12 cellular contexts compared by ENCODE assay signal in genomic region chr11:111427471-111427912, GRCh38. TPM values are rescaled to one million over a fixed set of nuclear protein-coding genes. Genes with fewer than 3 reads are reported as not detected.
DNase-seq lines count a peak whose midpoint lies in the region; ATAC-seq, FAIRE-seq and TF ChIP-seq lines count a peak whose summit lies in the region.
"Had no signal": no experiment of that assay in that cellular context is flagged by ENCODE, and none has a peak within 500 bp of the region (broad histone marks: within the 10 kb centered on the region; RNA-seq: fewer than 3 reads in every experiment).

No MANE protein-coding gene starts in this region.

- in situ Hi-C loops in IMR-90 (cut with MboI; ENCODE audit: low sequenced_read_pairs), result loop anchor here (25.0 kb wide), 2 partner anchors 965 to 1215 kb away; no protein-coding TSS in a partner anchor

- H3K9me3 ChIP-seq in IMR-90 (ENCODE audit: control insufficient read depth, insufficient read depth, low read length), result no peaks in the 10 kb centered on the region
- no peaks in the 10 kb centered on the region for H3K9me3 ChIP-seq in small intestine (ENCODE audit: control insufficient read depth, low read depth)
- H3K9me3 ChIP-seq in heart right ventricle, result no peaks in the 10 kb centered on the region
- H3K9me3 ChIP-seq: neutrophil, testis had no signal

- FAIRE-seq in small intestine (lab: Jason Lieb, UNC), result no peak

- H3K27me3 ChIP-seq in IMR-90 (ENCODE audit: control insufficient read depth, insufficient read depth, low read length), result peaks cover 16% of the 10 kb centered on the region
- no peaks in the 10 kb centered on the region for H3K27me3 ChIP-seq in small intestine (ENCODE audit: control insufficient read depth in 2 of 2, insufficient read depth in 2 of 2, low read length in 2 of 2)
- peaks cover 0 to 32% (median 5%) of the 10 kb centered on the region in 7 donors for H3K27me3 ChIP-seq in heart right ventricle
- H3K27me3 ChIP-seq: neutrophil, testis had no signal

- H3K18ac ChIP-seq in IMR-90 (ENCODE audit: low read depth, low read length), result no peak overlapping the region

- no peak for TF ChIP-seq CTCF in IMR-90 (conservative IDR thresholded peaks at IDR 0.05; ENCODE audit: low read depth, low read length)
- no peak for TF ChIP-seq CTCF in VCaP (conservative IDR thresholded peaks at IDR 0.05)
- no peak for TF ChIP-seq CTCF in heart right ventricle (IDR thresholded peaks at IDR 0.05)

- H4K8ac ChIP-seq in IMR-90 (ENCODE audit: low read depth in 2 of 2, low read length in 2 of 2), result no peak overlapping the region

- H4K20me1 ChIP-seq in IMR-90 (ENCODE audit: insufficient read depth, low read length), result no peaks in the 10 kb centered on the region

- no TSS peak for BruUV-seq in IMR-90 (replicated peaks; lab: Mats Ljungman, UMichigan)

- no peak overlapping the region for H2BK5ac ChIP-seq in IMR-90 (ENCODE audit: low read depth, low read length, poor library complexity, severe bottlenecking)

- intact Hi-C loops in IMR-90 (cut with micrococcal nuclease), result no loop called here
- intact Hi-C loops in heart right ventricle (cut with DNase I), result loop anchor here in 3 of 10 donors (5.0 kb wide), 2 partner anchors 130 to 145 kb away; partner anchors contain the start of gene POU2AF3 (in 2 of the 3)

- no peak overlapping the region for H2BK15ac ChIP-seq in IMR-90 (ENCODE audit: low read depth, low read length)

- H3K79me1 ChIP-seq in IMR-90 (ENCODE audit: low read depth in 1 of 2, low read length in 2 of 2), result no peaks in the 10 kb centered on the region

- no peaks in the 10 kb centered on the region for H3K9me1 ChIP-seq in IMR-90 (ENCODE audit: insufficient read depth, low read length)

- no peak overlapping the region for H3K56ac ChIP-seq in IMR-90 (ENCODE audit: extremely low read depth, insufficient read depth, low read length)

- no peak overlapping the region for H3K9ac ChIP-seq in IMR-90 (ENCODE audit: low read depth, low read length)

- H4K91ac ChIP-seq in IMR-90 (ENCODE audit: insufficient read depth, low read depth, low read length), result no peak overlapping the region

- no peak overlapping the region for H3K4me3 ChIP-seq in IMR-90 (ENCODE audit: insufficient read depth, low read depth, low read length)
- H3K4me3 ChIP-seq in small intestine (ENCODE audit: low read depth in 1 of 2, low read length in 2 of 2), result no peak overlapping the region
- no peak overlapping the region for H3K4me3 ChIP-seq in heart right ventricle
- H3K4me3 ChIP-seq: testis had no signal

- ATAC-seq in IMR-90 (ENCODE audit: low read depth) (no peak), heart right ventricle (no peak)
- ATAC-seq: activated CD4-positive, alpha-beta T cell treated with anti-CD3 and anti-CD28 coated beads for 36 hours; activated naive CD4-positive, alpha-beta T cell treated with anti-CD3 and anti-CD28 coated beads, Interleukin-2, amount 50 U/mL, for 72 hours had no signal

- POLR2A ChIA-PET in IMR-90 (lab: Charles Lee; ENCODE audit: unreplicated experiment), result no interaction called here

- dilution Hi-C loops in IMR-90 (cut with HindIII; ENCODE audit: low sequenced_read_pairs, unreplicated experiment), result no loop called here

- H3K36me3 ChIP-seq in IMR-90 (ENCODE audit: control insufficient read depth, insufficient read depth, low read length), result no peaks in the 10 kb centered on the region
- H3K36me3 ChIP-seq in small intestine (ENCODE audit: control insufficient read depth in 2 of 2, insufficient read depth in 2 of 2, low read length in 2 of 2), result no peaks in the 10 kb centered on the region
- H3K36me3 ChIP-seq in heart right ventricle, result no peaks in the 10 kb centered on the region
- H3K36me3 ChIP-seq: neutrophil had no signal

- no peak overlapping the region for H2BK120ac ChIP-seq in IMR-90 (ENCODE audit: low read depth, low read length)

- H3K4ac ChIP-seq in IMR-90 (ENCODE audit: low read depth, low read length), result no peak overlapping the region

- H3K4me1 ChIP-seq in IMR-90 (ENCODE audit: control insufficient read depth, insufficient read depth, low read length) (no peaks in the 10 kb centered on the region), small intestine (ENCODE audit: control insufficient read depth in 2 of 2, insufficient read depth in 1 of 2, low read depth in 1 of 2, low read length in 1 of 2) (no peaks in the 10 kb centered on the region), heart right ventricle (no peaks in the 10 kb centered on the region)
- H3K4me1 ChIP-seq: testis had no signal

- H3K23ac ChIP-seq in IMR-90 (ENCODE audit: low read depth, low read length), result no peak overlapping the region

- no peak overlapping the region for H3K14ac ChIP-seq in IMR-90 (replicated peaks; ENCODE audit: low read depth, low read length)

- TF ChIP-seq RAD21 in IMR-90 (IDR thresholded peaks at IDR 0.05; ENCODE audit: low read length), result no peak

- no peak for TF ChIP-seq POLR2A in IMR-90 (IDR thresholded peaks at IDR 0.05; ENCODE audit: low read depth, low read length)

- DNase-seq in IMR-90 (no peak), NCI-H2171 treated with DMSO at 0.1 percent for 48 hours (lab: John Stamatoyannopoulos, UW) (peak; percentile 99), small intestine (peak; percentile 50), anterior cingulate cortex (lab: John Stamatoyannopoulos, UW) (no peak), heart right ventricle (no peak), T-helper 1 cell (no peak)
- DNase-seq: activated CD4-positive, alpha-beta T cell treated with anti-CD3 and anti-CD28 coated beads for 36 hours; testis had no signal

- H2AK9ac ChIP-seq in IMR-90 (replicated peaks; ENCODE audit: low read depth, low read length, poor library complexity), result no peak overlapping the region

- H2BK20ac ChIP-seq in IMR-90 (ENCODE audit: low read depth, low read length), result no peak overlapping the region

- CTCF ChIA-PET in IMR-90 (lab: Yijun Ruan, JAX), result interaction anchor here (2.6 kb wide), 1 partner anchor 144 kb away, joined by 12 read pairs; no protein-coding TSS in a partner anchor

- no peak overlapping the region for H2AFZ ChIP-seq in IMR-90 (replicated peaks; ENCODE audit: low read length, poor library complexity)

- no peak overlapping the region for H4K5ac ChIP-seq in IMR-90 (ENCODE audit: low read depth, low read length)

- 80% methylated on average over 1 of the region's 4 CpGs; no CpG with 5 or more reads in 1 of the 2 experiments for WGBS in IMR-90 (ENCODE audit: extremely low coverage in 2 of 2, insufficient read length in 1 of 2), 2 experiments
- 33 to 50% (median 36%) methylated on average over 4 of the region's 4 CpGs for WGBS in small intestine, 3 donors
- 47 to 52% methylated on average over 4 of the region's 4 CpGs for WGBS in heart right ventricle, 2 donors

- no peak overlapping the region for H3K4me2 ChIP-seq in IMR-90 (ENCODE audit: low read depth, low read length)

- no peak overlapping the region for H2AK5ac ChIP-seq in IMR-90 (ENCODE audit: low read depth, low read length)

- H3K27ac ChIP-seq in IMR-90 (ENCODE audit: insufficient read depth, low read length) (no peak overlapping the region), VCaP (peak overlapping the region; percentile 99), small intestine (ENCODE audit: low read depth in 1 of 2, low read length in 1 of 2) (no peak overlapping the region), heart right ventricle (no peak overlapping the region)
- H3K27ac ChIP-seq: neutrophil, testis had no signal

TF ChIP-seq in IMR-90, 13 proteins besides CTCF, POLR2A, EP300 and RAD21:
- no peak for TF ChIP-seq NFE2L2 (IDR thresholded peaks at IDR 0.05; ENCODE audit: low read depth, low read length)
- TF ChIP-seq CEBPB (IDR thresholded peaks at IDR 0.05; ENCODE audit: low read depth, low read length), result no peak
- no peak for TF ChIP-seq RFX5 (IDR thresholded peaks at IDR 0.05; ENCODE audit: low read depth, low read length)
- TF ChIP-seq USF2 (IDR thresholded peaks at IDR 0.05; ENCODE audit: low read depth, low read length), result no peak
- TF ChIP-seq BHLHE40 (IDR thresholded peaks at IDR 0.05; ENCODE audit: low read depth, low read length), result 0 out of 2 replicates have a peak, but pooled peaks have one; percentile 12

RNA-seq across cellular contexts. Expression of gene POU2AF1, which starts 48.4 kb away (rescaled TPM):
- total RNA-seq in IMR-90 (2012; rRNA removed) (not detected in 2 replicates), heart right ventricle (1 to 10 TPM in 2 of 10 donors, under 1 TPM in 5, not detected in 3; 0.07 to 1.8 (median 0.11) TPM)
- polyA plus RNA-seq in IMR-90 (2012; rRNA removed) (not detected in 2 replicates), small intestine (1 to 10 TPM; 1.1 to 9.2 (median 5.6) TPM), heart right ventricle (under 1 TPM; 0.15 to 0.30 TPM)
- not detected in 2 replicates for polyA plus RNA-seq in IMR-90 (2012; cell fraction: cytosol; rRNA removed)
- 0.02 TPM in 1 of 2 replicates, not detected in the other for polyA plus RNA-seq in IMR-90 (2012; cell fraction: nucleus; rRNA removed; ENCODE audit: low replicate concordance)
- total RNA-seq: HT1080 had no signal

Comparison
In these comparisons a context has a peak if more than half of its experiments do, and no peak if none do; other contexts are left out.
1. DNase-seq: peak in NCI-H2171 treated with DMSO at 0.1 percent for 48 hours (single experiment) and small intestine (single experiment); none in IMR-90 (single experiment), anterior cingulate cortex (0 of 58), heart right ventricle (0 of 2) and T-helper 1 cell (0 of 5).